ENCODE assay signal across 1 cellular context in genomic region chr2:227125506-227125905, GRCh38.
TF ChIP-seq lines count a peak whose summit lies in the region.

No MANE protein-coding gene starts in this region.

TF ChIP-seq in GM23338, 12 proteins besides CTCF, POLR2A, EP300 and RAD21 (continued from another document):
- no peak for TF ChIP-seq ZNF462 (CRISPR knock-in tag; IDR thresholded peaks at IDR 0.05)
- TF ChIP-seq, protein P1, sequence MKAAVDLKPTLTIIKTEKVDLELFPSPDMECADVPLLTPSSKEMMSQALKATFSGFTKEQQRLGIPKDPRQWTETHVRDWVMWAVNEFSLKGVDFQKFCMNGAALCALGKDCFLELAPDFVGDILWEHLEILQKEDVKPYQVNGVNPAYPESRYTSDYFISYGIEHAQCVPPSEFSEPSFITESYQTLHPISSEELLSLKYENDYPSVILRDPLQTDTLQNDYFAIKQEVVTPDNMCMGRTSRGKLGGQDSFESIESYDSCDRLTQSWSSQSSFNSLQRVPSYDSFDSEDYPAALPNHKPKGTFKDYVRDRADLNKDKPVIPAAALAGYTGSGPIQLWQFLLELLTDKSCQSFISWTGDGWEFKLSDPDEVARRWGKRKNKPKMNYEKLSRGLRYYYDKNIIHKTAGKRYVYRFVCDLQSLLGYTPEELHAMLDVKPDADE (IDR thresholded peaks at IDR 0.05), result no peak
- TF ChIP-seq ZNF331 (CRISPR knock-in tag; IDR thresholded peaks at IDR 0.05; ENCODE audit: low read depth), result no peak
- TF ChIP-seq STAT1 (IDR thresholded peaks at IDR 0.05; ENCODE audit: unreplicated experiment), result no peak
- no peak for TF ChIP-seq REST (IDR thresholded peaks at IDR 0.05; ENCODE audit: unreplicated experiment)
- TF ChIP-seq POLR2AphosphoS5 (IDR thresholded peaks at IDR 0.05; ENCODE audit: low read depth), result no peak
